1 cellular context compared by ENCODE assay signal in the genomic region with DNA sequence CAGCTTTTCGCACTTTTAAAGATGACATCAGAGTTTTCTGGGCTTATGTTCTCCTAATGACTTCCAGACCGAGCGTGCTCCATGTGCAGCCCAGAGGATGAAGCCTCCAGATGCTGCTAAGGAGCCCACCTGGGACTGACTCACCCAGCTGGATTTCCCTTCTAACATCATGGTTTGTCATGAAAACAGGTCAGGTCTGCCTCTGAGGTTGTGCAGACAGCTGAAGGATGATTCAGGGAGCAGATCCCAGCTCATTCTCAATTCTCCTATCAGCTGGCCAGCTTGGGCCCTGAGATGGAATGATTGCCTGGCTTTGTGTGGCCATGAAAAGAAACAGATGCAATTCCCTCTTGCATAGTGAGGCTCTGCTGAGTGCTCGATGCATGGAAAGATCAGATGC.
A peak's percentile ranks its signal among the peaks of the same experiment; 100 is the strongest.
TF ChIP-seq lines count a peak whose summit lies in the region.

No MANE protein-coding gene starts in this region.

TF ChIP-seq in SK-N-SH, 30 proteins besides CTCF, POLR2A, EP300 and RAD21 (continued from another document):
- TF ChIP-seq, protein P1, sequence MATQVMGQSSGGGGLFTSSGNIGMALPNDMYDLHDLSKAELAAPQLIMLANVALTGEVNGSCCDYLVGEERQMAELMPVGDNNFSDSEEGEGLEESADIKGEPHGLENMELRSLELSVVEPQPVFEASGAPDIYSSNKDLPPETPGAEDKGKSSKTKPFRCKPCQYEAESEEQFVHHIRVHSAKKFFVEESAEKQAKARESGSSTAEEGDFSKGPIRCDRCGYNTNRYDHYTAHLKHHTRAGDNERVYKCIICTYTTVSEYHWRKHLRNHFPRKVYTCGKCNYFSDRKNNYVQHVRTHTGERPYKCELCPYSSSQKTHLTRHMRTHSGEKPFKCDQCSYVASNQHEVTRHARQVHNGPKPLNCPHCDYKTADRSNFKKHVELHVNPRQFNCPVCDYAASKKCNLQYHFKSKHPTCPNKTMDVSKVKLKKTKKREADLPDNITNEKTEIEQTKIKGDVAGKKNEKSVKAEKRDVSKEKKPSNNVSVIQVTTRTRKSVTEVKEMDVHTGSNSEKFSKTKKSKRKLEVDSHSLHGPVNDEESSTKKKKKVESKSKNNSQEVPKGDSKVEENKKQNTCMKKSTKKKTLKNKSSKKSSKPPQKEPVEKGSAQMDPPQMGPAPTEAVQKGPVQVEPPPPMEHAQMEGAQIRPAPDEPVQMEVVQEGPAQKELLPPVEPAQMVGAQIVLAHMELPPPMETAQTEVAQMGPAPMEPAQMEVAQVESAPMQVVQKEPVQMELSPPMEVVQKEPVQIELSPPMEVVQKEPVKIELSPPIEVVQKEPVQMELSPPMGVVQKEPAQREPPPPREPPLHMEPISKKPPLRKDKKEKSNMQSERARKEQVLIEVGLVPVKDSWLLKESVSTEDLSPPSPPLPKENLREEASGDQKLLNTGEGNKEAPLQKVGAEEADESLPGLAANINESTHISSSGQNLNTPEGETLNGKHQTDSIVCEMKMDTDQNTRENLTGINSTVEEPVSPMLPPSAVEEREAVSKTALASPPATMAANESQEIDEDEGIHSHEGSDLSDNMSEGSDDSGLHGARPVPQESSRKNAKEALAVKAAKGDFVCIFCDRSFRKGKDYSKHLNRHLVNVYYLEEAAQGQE (IDR thresholded peaks at IDR 0.05; ENCODE audit: low read depth, low read length), result no peak
- TF ChIP-seq TCF12 (IDR thresholded peaks at IDR 0.05), result peak; percentile 78
- TF ChIP-seq MEF2A (IDR thresholded peaks at IDR 0.05; ENCODE audit: borderline replicate concordance, low read depth), result no peak
- TF ChIP-seq PBX3 (IDR thresholded peaks at IDR 0.05), result peak; percentile 33; the same call in 1 of the 2 replicates
- TF ChIP-seq FOSL2 (IDR thresholded peaks at IDR 0.05; ENCODE audit: borderline replicate concordance, low read depth), result no peak
- no peak for TF ChIP-seq RFX5 (IDR thresholded peaks at IDR 0.05; ENCODE audit: low read length)
- no peak for TF ChIP-seq USF2 (IDR thresholded peaks at IDR 0.05; ENCODE audit: borderline replicate concordance, low read depth, low read length)
- TF ChIP-seq FOXM1 (IDR thresholded peaks at IDR 0.05; ENCODE audit: low read depth), result no peak
- TF ChIP-seq CHD2 (IDR thresholded peaks at IDR 0.05; ENCODE audit: low read length, partially characterized antibody), result no peak
- TF ChIP-seq, protein P2, sequence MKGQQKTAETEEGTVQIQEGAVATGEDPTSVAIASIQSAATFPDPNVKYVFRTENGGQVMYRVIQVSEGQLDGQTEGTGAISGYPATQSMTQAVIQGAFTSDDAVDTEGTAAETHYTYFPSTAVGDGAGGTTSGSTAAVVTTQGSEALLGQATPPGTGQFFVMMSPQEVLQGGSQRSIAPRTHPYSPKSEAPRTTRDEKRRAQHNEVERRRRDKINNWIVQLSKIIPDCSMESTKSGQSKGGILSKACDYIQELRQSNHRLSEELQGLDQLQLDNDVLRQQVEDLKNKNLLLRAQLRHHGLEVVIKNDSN (IDR thresholded peaks at IDR 0.05; ENCODE audit: borderline replicate concordance, low read depth), result no peak
- TF ChIP-seq NRF1 (IDR thresholded peaks at IDR 0.05; ENCODE audit: low read depth, low read length), result no peak
- no peak for TF ChIP-seq RXRA (IDR thresholded peaks at IDR 0.05; ENCODE audit: borderline replicate concordance, low read depth)
- TF ChIP-seq RCOR1 (IDR thresholded peaks at IDR 0.05; ENCODE audit: low read length), result peak; percentile 77; the same call in 1 of the 2 replicates
- 0 out of 2 replicates have a peak, but pooled peaks have one; percentile 8 for TF ChIP-seq JUND (IDR thresholded peaks at IDR 0.05)
- no peak for TF ChIP-seq NFIC (IDR thresholded peaks at IDR 0.05; ENCODE audit: borderline replicate concordance)
TF ChIP-seq in SK-N-SH: peak in this region for 6.
